In the genomic region with DNA sequence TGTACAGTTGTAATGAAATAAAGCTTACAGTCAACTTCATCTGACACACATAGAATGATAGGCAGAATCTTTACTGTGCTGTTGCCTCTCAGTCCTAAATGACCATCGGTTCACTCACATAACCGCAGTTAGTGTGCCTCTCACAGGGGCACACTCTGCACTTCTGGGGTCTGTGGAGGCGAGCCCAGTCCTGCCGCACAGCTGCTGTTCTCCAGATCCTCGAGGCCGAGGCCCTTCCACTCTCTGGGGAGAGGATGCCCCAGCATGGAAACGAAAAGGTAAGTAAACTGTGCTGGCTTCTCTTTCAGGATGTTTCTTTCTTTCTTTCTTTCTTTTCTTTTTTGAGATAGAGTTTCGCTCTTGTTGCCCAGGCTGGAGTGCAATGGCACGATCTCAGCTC, we compare ENCODE assay signal across 1 cellular context.
TF ChIP-seq lines count a peak whose summit lies in the region.

No MANE protein-coding gene starts in this region.

TF ChIP-seq in GM23338, 12 proteins besides CTCF, POLR2A, EP300 and RAD21 (continued from another document):
- TF ChIP-seq ZNF462 (CRISPR knock-in tag; IDR thresholded peaks at IDR 0.05): no peak
